Comparison of ENCODE assay signal across 32 cellular contexts in genomic region chr4:146649232-146649631, GRCh38. TPM values are rescaled to one million over a fixed set of nuclear protein-coding genes. Genes with fewer than 3 reads are reported as not detected.
"Had no signal": no experiment of that assay in that cellular context is flagged by ENCODE, and none has a peak within 500 bp of the region (broad histone marks: within the 10 kb centered on the region; RNA-seq: fewer than 3 reads in every experiment).

No MANE protein-coding gene starts in this region.

- H3K9me3 ChIP-seq: gastrocnemius medialis, heart left ventricle had no signal

- H3K4me1 Mint-ChIP-seq: activated T-helper 17 cell treated with anti-CD3 and anti-CD28 coated beads, Interleukin-2, amount 50 U/mL, for 72 hours had no signal

- H3K9me3 Mint-ChIP-seq: activated CD4-positive, alpha-beta memory T cell treated with anti-CD3 and anti-CD28 coated beads, Interleukin-2, amount 10 ng/mL, durations not matched to agents 7 days and 5 days; activated CD4-positive, alpha-beta T cell treated with anti-CD3 and anti-CD28 coated beads, Interleukin-2, amount 10 ng/mL, durations not matched to agents 7 days and 5 days; activated T-cell treated with anti-CD3 and anti-CD28 coated beads, Interleukin-2, amount 50 U/mL, for 4 hours; activated T-helper 17 cell treated with anti-CD3 and anti-CD28 coated beads, Interleukin-2, amount 50 U/mL, for 72 hours; central memory CD8-positive, alpha-beta T cell; dendritic cell treated with granulocyte-macrophage colony-stimulating factor and Interleukin-4, amounts not matched to agents 40 ng/mL and 50 ng/mL, for 4 days had no signal

- DNase-seq: activated CD4-positive, alpha-beta memory T cell treated with anti-CD3 and anti-CD28 coated beads, Interleukin-2, amount 10 ng/mL, durations not matched to agents 7 days and 5 days; activated CD4-positive, alpha-beta T cell treated with anti-CD3 and anti-CD28 coated beads for 1 hour; activated CD4-positive, alpha-beta T cell treated with anti-CD3 and anti-CD28 coated beads for 4 hours; activated CD4-positive, alpha-beta T cell treated with anti-CD3 and anti-CD28 coated beads, Interleukin-2, amount 10 ng/mL, durations not matched to agents 7 days and 5 days; activated CD4-positive, alpha-beta T cell treated with anti-CD3 and anti-CD28 coated beads, Interleukin-2, amount 50 U/mL, for 4 hours; activated CD8-positive, alpha-beta memory T cell treated with anti-CD3 and anti-CD28 coated beads, Interleukin-2, amount 50 U/mL, for 48 hours; activated effector memory CD4-positive, alpha-beta T cell treated with Interleukin-2 at 50 U/mL for 16 hours; activated gamma-delta T cell treated with Interleukin-2 at 50 U/mL for 16 hours; activated naive CD4-positive, alpha-beta T cell treated with anti-CD3 and anti-CD28 coated beads, Interleukin-2, amount 50 U/mL, for 16 hours; activated naive CD4-positive, alpha-beta T cell treated with Interleukin-2 at 50 U/mL for 16 hours; activated T-cell treated with anti-CD3 and anti-CD28 coated beads, Interleukin-2, amount 50 U/mL, for 4 hours; amniotic stem cell; anterior cingulate cortex; brain microvascular endothelial cell; dorsolateral prefrontal cortex; effector memory CD4-positive, alpha-beta T cell; erythroblast; foreskin keratinocyte; gastrocnemius medialis; heart left ventricle; T-helper 2 cell had no signal

- H3K4me1 ChIP-seq: foreskin keratinocyte, gastrocnemius medialis had no signal

- FAIRE-seq: astrocyte, bronchial epithelial cell had no signal

- H3K4me3 ChIP-seq: coronary artery, esophagus muscularis mucosa, gastrocnemius medialis, heart left ventricle had no signal

- H3K36me3 Mint-ChIP-seq: activated naive CD8-positive, alpha-beta T cell had no signal

- H3K4me3 Mint-ChIP-seq: activated CD4-positive, alpha-beta memory T cell treated with anti-CD3 and anti-CD28 coated beads, Interleukin-2, amount 10 ng/mL, durations not matched to agents 7 days and 5 days; activated CD4-positive, alpha-beta T cell treated with anti-CD3 and anti-CD28 coated beads, Interleukin-2, amount 10 ng/mL, durations not matched to agents 7 days and 5 days; activated naive CD8-positive, alpha-beta T cell; activated T-cell treated with anti-CD3 and anti-CD28 coated beads, Interleukin-2, amount 50 U/mL, for 4 hours; activated T-helper 17 cell treated with anti-CD3 and anti-CD28 coated beads, Interleukin-2, amount 50 U/mL, for 72 hours; central memory CD8-positive, alpha-beta T cell; dendritic cell treated with granulocyte-macrophage colony-stimulating factor and Interleukin-4, amounts not matched to agents 40 ng/mL and 50 ng/mL, for 4 days had no signal

- ATAC-seq: activated T-cell treated with anti-CD3 and anti-CD28 coated beads, Interleukin-2, amount 50 U/mL, for 4 hours; activated T-helper 17 cell treated with anti-CD3 and anti-CD28 coated beads, Interleukin-2, amount 50 U/mL, for 72 hours; foreskin keratinocyte; gastrocnemius medialis; heart left ventricle had no signal

- H3K36me3 ChIP-seq: brain microvascular endothelial cell, esophagus muscularis mucosa, gastrocnemius medialis, heart left ventricle had no signal

- H3K27ac Mint-ChIP-seq: activated CD4-positive, alpha-beta memory T cell treated with anti-CD3 and anti-CD28 coated beads, Interleukin-2, amount 10 ng/mL, durations not matched to agents 7 days and 5 days; activated CD4-positive, alpha-beta T cell treated with anti-CD3 and anti-CD28 coated beads, Interleukin-2, amount 10 ng/mL, durations not matched to agents 7 days and 5 days; activated naive CD8-positive, alpha-beta T cell; activated T-helper 17 cell treated with anti-CD3 and anti-CD28 coated beads, Interleukin-2, amount 50 U/mL, for 72 hours; dendritic cell treated with granulocyte-macrophage colony-stimulating factor and Interleukin-4, amounts not matched to agents 40 ng/mL and 50 ng/mL, for 4 days had no signal

- H3K27ac ChIP-seq: brain microvascular endothelial cell, coronary artery, dorsolateral prefrontal cortex, esophagus muscularis mucosa, foreskin keratinocyte, gastrocnemius medialis, heart left ventricle had no signal

RNA-seq across cellular contexts. Expression of gene POU4F2, which starts 10.5 kb away (rescaled TPM):
- total RNA-seq: activated CD4-positive, alpha-beta memory T cell treated with anti-CD3 and anti-CD28 coated beads, Interleukin-2, amount 10 ng/mL, durations not matched to agents 7 days and 5 days; activated CD4-positive, alpha-beta T cell treated with anti-CD3 and anti-CD28 coated beads, Interleukin-2, amount 10 ng/mL, durations not matched to agents 7 days and 5 days; activated T-cell treated with anti-CD3 and anti-CD28 coated beads, Interleukin-2, amount 50 U/mL, for 4 hours; activated T-helper 17 cell treated with anti-CD3 and anti-CD28 coated beads, Interleukin-2, amount 50 U/mL, for 72 hours; astrocyte; bronchial epithelial cell; cardiac septum; esophagus muscularis mucosa; foreskin keratinocyte; gastrocnemius medialis; heart left ventricle; T-helper 1 cell treated with Interleukin-12 subunit alpha and Interleukin-12 subunit beta and Interleukin-4 antibody, amounts not matched to agents 30 ng/mL and 1 ng/mL, for 36 hours had no signal
- polyA plus RNA-seq: adipose tissue, foreskin keratinocyte, heart left ventricle had no signal
